In genomic region chr18:46073474-46074331, GRCh38 we compare ENCODE assay signal across 8 cellular contexts. TPM values are rescaled to one million over a fixed set of nuclear protein-coding genes. Genes with fewer than 3 reads are reported as not detected.
DNase-seq lines count a peak whose midpoint lies in the region; ATAC-seq and TF ChIP-seq lines count a peak whose summit lies in the region.

No MANE protein-coding gene starts in this region.

- POLR2A ChIA-PET in activated CD8-positive, alpha-beta T cell treated with anti-CD3 and anti-CD28 coated beads, Interleukin-2, amount 10 ng/mL, durations not matched to agents 7 days and 5 days (lab: Charles Lee), result interaction anchor here (0.5 to 1.0 kb wide), 4 partner anchors 19 to 175 kb away, joined by 3 read pairs; no protein-coding TSS in a partner anchor

- TF ChIP-seq POLR2A in esophagus squamous epithelium (IDR thresholded peaks at IDR 0.05), result no peak

- H3K4me3 Mint-ChIP-seq in activated CD8-positive, alpha-beta T cell treated with anti-CD3 and anti-CD28 coated beads, Interleukin-2, amount 10 ng/mL, durations not matched to agents 7 days and 5 days, result no peak overlapping the region
- H3K4me3 Mint-ChIP-seq in natural killer cell, result peak overlapping the region; percentile 62

- DNase-seq in DMS 273 treated with DMSO at 0.1 percent for 48 hours (lab: John Stamatoyannopoulos, UW), result peak; percentile 15
- peak; percentile 53 for DNase-seq in HFF-Myc (ENCODE audit: extremely low read depth, low read depth)
- peak; percentile 67 for DNase-seq in NCI-H748 (lab: John Stamatoyannopoulos, UW; ENCODE audit: unreplicated experiment)
- DNase-seq in activated CD8-positive, alpha-beta T cell treated with anti-CD3 and anti-CD28 coated beads, Interleukin-2, amount 10 ng/mL, durations not matched to agents 7 days and 5 days, result peak; percentile 75
- no peak for DNase-seq in esophagus squamous epithelium (lab: John Stamatoyannopoulos, UW)
- no peak for DNase-seq in natural killer cell
- no peak for DNase-seq in aorta

- peaks cover 0 to 16% (median 0%) of the 10 kb centered on the region in 3 donors for H3K36me3 ChIP-seq in esophagus squamous epithelium
- H3K36me3 ChIP-seq in aorta (ENCODE audit: control insufficient read depth in 1 of 2, insufficient read depth in 2 of 2, low read length in 1 of 2), result no peaks in the 10 kb centered on the region

- no peaks in the 10 kb centered on the region for H3K27me3 Mint-ChIP-seq in activated CD8-positive, alpha-beta T cell treated with anti-CD3 and anti-CD28 coated beads, Interleukin-2, amount 10 ng/mL, durations not matched to agents 7 days and 5 days (ENCODE audit: low read depth)
- H3K27me3 Mint-ChIP-seq in natural killer cell (ENCODE audit: low read depth in 2 of 2), result no peaks in the 10 kb centered on the region

- H3K9me3 Mint-ChIP-seq in activated CD8-positive, alpha-beta T cell treated with anti-CD3 and anti-CD28 coated beads, Interleukin-2, amount 10 ng/mL, durations not matched to agents 7 days and 5 days (ENCODE audit: insufficient read depth), result no peaks in the 10 kb centered on the region
- H3K9me3 Mint-ChIP-seq in natural killer cell, result no peaks in the 10 kb centered on the region

- intact Hi-C loops in esophagus squamous epithelium (cut with DNase I) (loop anchor here (10.0 kb wide), 1 partner anchor 379 kb away; no protein-coding TSS in a partner anchor), natural killer cell (cut with micrococcal nuclease) (loop anchor here (2.0 to 5.0 kb wide), 6 partner anchors 45 to 453 kb away; no protein-coding TSS in a partner anchor), aorta (cut with DNase I) (loop anchor here (2.0 to 10.0 kb wide), 3 partner anchors 99 to 409 kb away; partner anchors contain the start of gene EPG5 (in 1 of the 2))

- H3K4me1 Mint-ChIP-seq in activated CD8-positive, alpha-beta T cell treated with anti-CD3 and anti-CD28 coated beads, Interleukin-2, amount 10 ng/mL, durations not matched to agents 7 days and 5 days (ENCODE audit: low read depth), result peaks cover 32% of the 10 kb centered on the region
- H3K4me1 Mint-ChIP-seq in natural killer cell, result peaks cover 35 to 43% of the 10 kb centered on the region in 2 donors

- H3K27me3 ChIP-seq in esophagus squamous epithelium, result no peaks in the 10 kb centered on the region
- no peaks in the 10 kb centered on the region for H3K27me3 ChIP-seq in aorta (ENCODE audit: control insufficient read depth in 1 of 2, insufficient read depth in 2 of 2, low read length in 1 of 2)

- WGBS in esophagus squamous epithelium, 2 donors, result 25 to 29% methylated on average over 9 of the region's 9 CpGs
- 23 to 26% methylated on average over 9 of the region's 9 CpGs for WGBS in aorta, 2 donors

- CTCF ChIA-PET in activated CD8-positive, alpha-beta T cell treated with anti-CD3 and anti-CD28 coated beads, Interleukin-2, amount 10 ng/mL, durations not matched to agents 7 days and 5 days (lab: Charles Lee), result interaction anchor here (0.7 to 3.3 kb wide), 57 partner anchors 10 to 449 kb away, joined by 3 to 69 read pairs (median 7); partner anchors contain the start of genes ATP5F1A and SLC14A1

- H3K4me3 ChIP-seq in HFF-Myc (replicated peaks; ENCODE audit: low read depth, low read length), result no peak overlapping the region
- H3K4me3 ChIP-seq in esophagus squamous epithelium, result no peak overlapping the region
- no peak overlapping the region for H3K4me3 ChIP-seq in aorta (ENCODE audit: low read length in 2 of 2)

- ATAC-seq in activated CD8-positive, alpha-beta T cell treated with anti-CD3 and anti-CD28 coated beads, Interleukin-2, amount 10 ng/mL, durations not matched to agents 7 days and 5 days, result peak; percentile 45
- ATAC-seq in natural killer cell (peak; percentile 54 to 58 (median 56)), aorta (ENCODE audit: low FRiP score) (peak; percentile 74), HG03565 (IDR thresholded peaks at IDR 0.05; ENCODE audit: unreplicated experiment) (no peak)

- H3K36me3 Mint-ChIP-seq in activated CD8-positive, alpha-beta T cell treated with anti-CD3 and anti-CD28 coated beads, Interleukin-2, amount 10 ng/mL, durations not matched to agents 7 days and 5 days (ENCODE audit: low read depth), result peaks cover 6% of the 10 kb centered on the region
- H3K36me3 Mint-ChIP-seq in natural killer cell, result no peaks in the 10 kb centered on the region

- no peaks in the 10 kb centered on the region for H3K9me3 ChIP-seq in esophagus squamous epithelium
- H3K9me3 ChIP-seq in aorta (ENCODE audit: control insufficient read depth, low read length), result no peaks in the 10 kb centered on the region

- H3K27ac Mint-ChIP-seq in activated CD8-positive, alpha-beta T cell treated with anti-CD3 and anti-CD28 coated beads, Interleukin-2, amount 10 ng/mL, durations not matched to agents 7 days and 5 days, result no peak overlapping the region
- peak overlapping the region; percentile 13 to 61 for H3K27ac Mint-ChIP-seq in natural killer cell

- H3K27ac ChIP-seq in esophagus squamous epithelium (no peak overlapping the region), aorta (ENCODE audit: low read depth in 1 of 2, low read length in 2 of 2) (no peak overlapping the region)

- H3K4me1 ChIP-seq in esophagus squamous epithelium, result peaks cover 22 to 50% (median 24%) of the 10 kb centered on the region in 3 donors
- H3K4me1 ChIP-seq in aorta (ENCODE audit: control insufficient read depth in 1 of 2, insufficient read depth in 2 of 2, low read length in 2 of 2), result no peaks in the 10 kb centered on the region

- TF ChIP-seq CTCF in HFF-Myc (IDR thresholded peaks at IDR 0.05; ENCODE audit: low read depth, low read length, missing control alignments) (peak; percentile 58), esophagus squamous epithelium (IDR thresholded peaks at IDR 0.05) (peak; percentile 25 to 76 (median 64)), natural killer cell (IDR thresholded peaks at IDR 0.05) (peak; percentile 79)

RNA-seq across cellular contexts. Expression of gene PSTPIP2, which starts 1.6 kb away (rescaled TPM):
- 1 to 10 TPM; 7.7 to 8.5 TPM for total RNA-seq in activated CD8-positive, alpha-beta T cell treated with anti-CD3 and anti-CD28 coated beads, Interleukin-2, amount 10 ng/mL, durations not matched to agents 7 days and 5 days
- total RNA-seq in esophagus squamous epithelium, result 10 to 100 TPM in 2 of 4 donors, 1 to 10 TPM in 2; 5.6 to 18.7 (median 11.1) TPM
- 10 to 100 TPM; 34.7 to 55.0 (median 46.9) TPM for total RNA-seq in natural killer cell
- total RNA-seq in aorta, result 10 to 100 TPM; 10.6 to 12.6 TPM
- polyA plus RNA-seq in aorta, result 1 to 10 TPM; 2.0 to 2.8 TPM

RNA-seq across cellular contexts. Expression of gene ATP5F1A, which starts 24.4 kb away (rescaled TPM):
- 100 to 1,000 TPM; 377 to 385 TPM for total RNA-seq in activated CD8-positive, alpha-beta T cell treated with anti-CD3 and anti-CD28 coated beads, Interleukin-2, amount 10 ng/mL, durations not matched to agents 7 days and 5 days
- total RNA-seq in esophagus squamous epithelium (100 to 1,000 TPM; 404 to 773 (median 503) TPM), natural killer cell (100 to 1,000 TPM; 209 to 218 (median 218) TPM), aorta (100 to 1,000 TPM; 189 TPM)
- 100 to 1,000 TPM; 225 to 335 TPM for polyA plus RNA-seq in aorta

RNA-seq across cellular contexts. Expression of gene HAUS1, which starts 30.5 kb away (rescaled TPM):
- total RNA-seq in activated CD8-positive, alpha-beta T cell treated with anti-CD3 and anti-CD28 coated beads, Interleukin-2, amount 10 ng/mL, durations not matched to agents 7 days and 5 days, result 10 to 100 TPM; 63.7 to 65.9 TPM
- 10 to 100 TPM; 21.1 to 57.3 (median 26.7) TPM for total RNA-seq in esophagus squamous epithelium
- 10 to 100 TPM; 15.2 to 20.8 (median 16.3) TPM for total RNA-seq in natural killer cell
- total RNA-seq in aorta, result 10 to 100 TPM; 15.0 to 17.4 TPM
- 10 to 100 TPM; 15.5 to 18.9 TPM for polyA plus RNA-seq in aorta

Comparison
In these comparisons a context has a peak if more than half of its experiments do, and no peak if none do; other contexts are left out.
1. DNase-seq: peak in DMS 273 treated with DMSO at 0.1 percent for 48 hours (single experiment), HFF-Myc (single experiment), NCI-H748 (single experiment) and activated CD8-positive, alpha-beta T cell treated with anti-CD3 and anti-CD28 coated beads, Interleukin-2, amount 10 ng/mL, durations not matched to agents 7 days and 5 days (single experiment); none in esophagus squamous epithelium (single experiment), natural killer cell (single experiment) and aorta (0 of 2).
2. Peak in every context shown above with its lines, with median percentiles within 50 percentile points of each other: CTCF ChIP-seq.